In genomic region chr17:81200695-81201580, GRCh38 we compare ENCODE assay signal across 1 cellular context.
TF ChIP-seq lines count a peak whose summit lies in the region.

No MANE protein-coding gene starts in this region.

TF ChIP-seq in H1, 55 proteins besides CTCF, POLR2A, EP300 and RAD21:
- no peak for TF ChIP-seq USF2 (IDR thresholded peaks at IDR 0.05; ENCODE audit: low read length)
- no peak for TF ChIP-seq TBP (IDR thresholded peaks at IDR 0.05; ENCODE audit: low read depth, low read length)
- no peak for TF ChIP-seq CHD1 (IDR thresholded peaks at IDR 0.05; ENCODE audit: low read depth, low read length)
- TF ChIP-seq SP4 (IDR thresholded peaks at IDR 0.05; ENCODE audit: low read length): no peak
- TF ChIP-seq RNF2 (IDR thresholded peaks at IDR 0.05; ENCODE audit: borderline replicate concordance, low read depth, low read length, missing control alignments, poor library complexity, severe bottlenecking): no peak
- TF ChIP-seq ZNF274 (IDR thresholded peaks at IDR 0.05; ENCODE audit: borderline replicate concordance, extremely low read depth, low read length): no peak
- TF ChIP-seq SUZ12 (IDR thresholded peaks at IDR 0.05; ENCODE audit: low read length): no peak
- no peak for TF ChIP-seq HDAC2 (IDR thresholded peaks at IDR 0.05; ENCODE audit: borderline replicate concordance in 1 of 2, low read depth in 2 of 2, low read length in 2 of 2)
- no peak for TF ChIP-seq SIN3A (conservative IDR thresholded peaks at IDR 0.05 in 1 of 2, IDR thresholded peaks at IDR 0.05 in 1 of 2; ENCODE audit: low read depth in 1 of 2, low read length in 2 of 2)
- no peak for TF ChIP-seq POU5F1 (IDR thresholded peaks at IDR 0.05; ENCODE audit: low read depth, low read length)
- no peak for TF ChIP-seq SP2 (IDR thresholded peaks at IDR 0.05; ENCODE audit: low read length)
- no peak for TF ChIP-seq SRF (IDR thresholded peaks at IDR 0.05; ENCODE audit: low read depth, low read length)
TF ChIP-seq in H1: peak in this region for 0.
